10 cellular contexts compared by ENCODE assay signal in the genomic region with DNA sequence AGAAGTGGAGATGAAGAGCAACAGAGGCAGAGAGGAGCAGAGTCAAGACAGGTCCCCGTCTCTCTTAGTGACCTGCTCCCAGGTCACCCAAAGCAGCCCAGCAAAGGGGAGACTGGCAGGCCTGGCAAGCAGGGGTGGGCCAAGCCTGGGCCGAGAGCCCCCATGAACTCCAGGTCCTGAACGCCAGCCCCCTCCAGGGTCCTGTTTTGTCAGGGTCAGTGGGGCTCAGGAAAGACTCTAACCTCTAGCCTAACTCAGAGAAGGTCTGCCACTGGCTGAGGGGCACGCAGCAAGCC. TPM values are rescaled to one million over a fixed set of nuclear protein-coding genes. Genes with fewer than 3 reads are reported as not detected.
DNase-seq lines count a peak whose midpoint lies in the region; ATAC-seq and TF ChIP-seq lines count a peak whose summit lies in the region.
"Had no signal": no experiment of that assay in that cellular context is flagged by ENCODE, and none has a peak within 500 bp of the region (broad histone marks: within the 10 kb centered on the region; RNA-seq: fewer than 3 reads in every experiment).

No MANE protein-coding gene starts in this region.

- no peaks in the 10 kb centered on the region for H3K9me3 Mint-ChIP-seq in CD8-positive, alpha-beta memory T cell

- DNase-seq in CD8-positive, alpha-beta memory T cell, result no peak
- no peak for DNase-seq in RWPE1 (ENCODE audit: low spot score)
- DNase-seq in esophagus squamous epithelium (lab: John Stamatoyannopoulos, UW), result no peak
- DNase-seq in prostate gland (ENCODE audit: low spot score), result no peak
- no peak for DNase-seq in NCI-H2227 (lab: John Stamatoyannopoulos, UW; ENCODE audit: unreplicated experiment)
- DNase-seq in NOMO-1 treated with dmso at 0.1 percent for 144 hours (lab: John Stamatoyannopoulos, UW; ENCODE audit: unreplicated experiment), result no peak
- DNase-seq: activated CD4-positive, CD25-positive, alpha-beta regulatory T cell treated with anti-CD3 and anti-CD28 coated beads, Interleukin-2, amount 50 U/mL, for 72 hours had no signal

- H3K4me1 ChIP-seq in CD8-positive, alpha-beta memory T cell (ENCODE audit: insufficient read depth, low read length), result peaks cover 33% of the 10 kb centered on the region
- H3K4me1 ChIP-seq in esophagus squamous epithelium (peaks cover 34 to 85% (median 34%) of the 10 kb centered on the region in 3 donors), prostate gland (replicated peaks) (peaks cover 11% of the 10 kb centered on the region)

- H3K9me3 ChIP-seq in CD8-positive, alpha-beta memory T cell (ENCODE audit: low read length), result no peaks in the 10 kb centered on the region
- H3K9me3 ChIP-seq in esophagus squamous epithelium (no peaks in the 10 kb centered on the region), prostate gland (no peaks in the 10 kb centered on the region)

- H3K27ac Mint-ChIP-seq in CD8-positive, alpha-beta memory T cell, result peak overlapping the region in 7 of 8 donors; percentile 37 to 96 (median 79)

- intact Hi-C loops in esophagus squamous epithelium (cut with DNase I), result no loop called here
- intact Hi-C loops in prostate gland (cut with DNase I), result no loop called here

- H3K27me3 ChIP-seq in CD8-positive, alpha-beta memory T cell (ENCODE audit: insufficient read depth, low read length, poor library complexity, severe bottlenecking), result no peaks in the 10 kb centered on the region
- H3K27me3 ChIP-seq in esophagus squamous epithelium (no peaks in the 10 kb centered on the region), prostate gland (replicated peaks; ENCODE audit: insufficient read depth) (no peaks in the 10 kb centered on the region)

- no peak for ATAC-seq in esophagus mucosa
- ATAC-seq in HG02763 (IDR thresholded peaks at IDR 0.05; ENCODE audit: unreplicated experiment), result no peak

- H3K4me3 ChIP-seq in CD8-positive, alpha-beta memory T cell (ENCODE audit: low read length), result peak overlapping the region; percentile 40
- peak overlapping the region in 3 of 4 donors; percentile 61 to 87 (median 74) for H3K4me3 ChIP-seq in esophagus squamous epithelium
- peak overlapping the region; percentile 70 to 78 for H3K4me3 ChIP-seq in prostate gland

- no peak for TF ChIP-seq CTCF in RWPE1 (conservative IDR thresholded peaks at IDR 0.05; ENCODE audit: low read depth)
- no peak for TF ChIP-seq CTCF in esophagus squamous epithelium (IDR thresholded peaks at IDR 0.05)
- TF ChIP-seq CTCF in prostate gland (IDR thresholded peaks at IDR 0.05), result no peak

- H3K36me3 Mint-ChIP-seq in CD8-positive, alpha-beta memory T cell, result peaks cover 0 to 2% (median 0%) of the 10 kb centered on the region in 3 donors

- POLR2A ChIA-PET in CD8-positive, alpha-beta memory T cell (lab: Charles Lee), result no interaction called here
- POLR2A ChIA-PET in RWPE1 (lab: Yijun Ruan, JAX; ENCODE audit: low non-redundant PET), result no interaction called here

- TF ChIP-seq POLR2A in esophagus squamous epithelium (IDR thresholded peaks at IDR 0.05) (no peak), prostate gland (IDR thresholded peaks at IDR 0.05) (no peak)

- H3K4me3 Mint-ChIP-seq in CD8-positive, alpha-beta memory T cell, result peak overlapping the region; percentile 68 to 91 (median 89)

- peaks cover 21 to 39% (median 33%) of the 10 kb centered on the region in 3 donors for H3K4me1 Mint-ChIP-seq in CD8-positive, alpha-beta memory T cell

- WGBS in esophagus squamous epithelium, 2 donors, result 73 to 86% methylated on average over 3 of the region's 4 CpGs
- 88% methylated on average over 4 of the region's 4 CpGs for WGBS in prostate gland

- no peaks in the 10 kb centered on the region for H3K36me3 ChIP-seq in CD8-positive, alpha-beta memory T cell (ENCODE audit: insufficient read depth, low read length)
- H3K36me3 ChIP-seq in esophagus squamous epithelium (peaks cover 0 to 28% (median 0%) of the 10 kb centered on the region in 3 donors), prostate gland (no peaks in the 10 kb centered on the region)

- CTCF ChIA-PET in CD8-positive, alpha-beta memory T cell (lab: Charles Lee), result no interaction called here
- CTCF ChIA-PET in RWPE1 (lab: Yijun Ruan, JAX), result interaction anchor here (0.8 kb wide), 1 partner anchor 456 kb away, joined by 5 read pairs; no protein-coding TSS in a partner anchor

- no peaks in the 10 kb centered on the region for H3K27me3 Mint-ChIP-seq in CD8-positive, alpha-beta memory T cell

- peak overlapping the region; percentile 78 for H3K27ac ChIP-seq in CD8-positive, alpha-beta memory T cell (ENCODE audit: low read depth, low read length)
- H3K27ac ChIP-seq in RWPE1, result peak overlapping the region; percentile 84
- peak overlapping the region; percentile 81 to 94 (median 88) for H3K27ac ChIP-seq in esophagus squamous epithelium
- H3K27ac ChIP-seq in prostate gland, result peak overlapping the region; percentile 90 to 92

RNA-seq across cellular contexts. Expression of a gene that starts 1.2 kb away (rescaled TPM):
- 10 to 100 TPM; 19.0 to 20.6 TPM for total RNA-seq in CD8-positive, alpha-beta memory T cell
- 2.7 TPM for polyA plus RNA-seq in CD8-positive, alpha-beta memory T cell
- 10 to 100 TPM; 12.6 to 25.9 (median 19.1) TPM for total RNA-seq in esophagus squamous epithelium
- total RNA-seq in prostate gland, result 100 to 1,000 TPM; 142 to 156 TPM
- total RNA-seq in esophagus mucosa, result 8.0 TPM

RNA-seq across cellular contexts. Expression of a gene that starts 6.3 kb away (rescaled TPM):
- 1 to 10 TPM; 3.8 to 4.6 TPM for total RNA-seq in CD8-positive, alpha-beta memory T cell
- polyA plus RNA-seq in CD8-positive, alpha-beta memory T cell, result 6.6 TPM
- total RNA-seq in esophagus squamous epithelium, result 1 to 10 TPM; 1.8 to 4.4 (median 3.5) TPM
- 1 to 10 TPM; 7.9 to 8.5 TPM for total RNA-seq in prostate gland
- 2.0 TPM for total RNA-seq in esophagus mucosa

RNA-seq across cellular contexts. Expression of a gene that starts 10.9 kb away (rescaled TPM):
- total RNA-seq in CD8-positive, alpha-beta memory T cell, result under 1 TPM; 0.16 to 0.24 TPM
- not detected for polyA plus RNA-seq in CD8-positive, alpha-beta memory T cell
- total RNA-seq in esophagus squamous epithelium, result not detected
- under 1 TPM; 0.14 to 0.91 TPM for total RNA-seq in prostate gland
- total RNA-seq in esophagus mucosa, result not detected
- total RNA-seq: liver had no signal
- polyA plus RNA-seq: liver had no signal

RNA-seq across cellular contexts. Expression of a gene that starts 13.1 kb away (rescaled TPM):
- total RNA-seq in CD8-positive, alpha-beta memory T cell, result 10 to 100 TPM; 68.8 to 72.3 TPM
- 0.52 TPM for polyA plus RNA-seq in CD8-positive, alpha-beta memory T cell
- total RNA-seq in esophagus squamous epithelium (1 to 10 TPM; 2.1 to 4.8 (median 3.1) TPM), prostate gland (10 to 100 TPM in 1 of 2 donors, 1 to 10 TPM in 1; 2.0 to 10.1 TPM), esophagus mucosa (3.7 TPM)

RNA-seq across cellular contexts. Expression of a gene that starts 47.0 kb away (rescaled TPM):
- 1 to 10 TPM; 8.4 to 9.1 TPM for total RNA-seq in CD8-positive, alpha-beta memory T cell
- polyA plus RNA-seq in CD8-positive, alpha-beta memory T cell, result 23.6 TPM
- 10 to 100 TPM in 2 of 4 donors, 1 to 10 TPM in 2; 3.4 to 11.7 (median 7.6) TPM for total RNA-seq in esophagus squamous epithelium
- total RNA-seq in prostate gland, result 10 to 100 TPM; 13.3 to 25.5 TPM
- total RNA-seq in esophagus mucosa, result 9.6 TPM

Comparison
In these comparisons a context has a peak if more than half of its experiments do, and no peak if none do; other contexts are left out.
1. RNA of a gene that starts 1.2 kb away (total RNA-seq): 142 to 156 TPM in prostate gland; 12.6 to 25.9 TPM in esophagus squamous epithelium, 19.0 to 20.6 TPM in CD8-positive, alpha-beta memory T cell and 8.0 TPM in esophagus mucosa (single experiment); every median in the first group is over 4 times any median in the second.
2. Peak in every context shown above with its lines, with median percentiles within 50 percentile points of each other: H3K27ac ChIP-seq and H3K4me3 ChIP-seq.